In the genomic region with DNA sequence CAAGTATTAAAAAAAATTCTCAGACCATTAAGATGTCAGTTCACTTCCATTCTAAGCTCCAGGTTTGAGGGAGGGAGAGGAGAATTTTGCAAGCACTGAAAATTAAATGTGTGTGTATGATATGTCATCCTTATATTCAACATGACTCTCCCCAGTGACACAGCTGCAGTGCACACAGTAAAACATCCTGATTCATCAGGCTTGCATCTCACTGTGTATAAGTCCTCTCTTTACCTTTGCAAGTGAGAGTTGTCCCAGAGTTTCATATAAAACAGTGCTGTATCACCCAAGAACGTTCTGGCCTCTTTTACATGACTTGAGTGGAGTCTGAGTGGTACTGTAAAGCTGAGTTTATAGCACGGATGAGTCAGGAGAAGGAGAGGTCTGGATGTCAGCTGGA, we compare ENCODE assay signal across 29 cellular contexts. TPM values are rescaled to one million over a fixed set of nuclear protein-coding genes. Genes with fewer than 3 reads are reported as not detected.
"Had no signal": no experiment of that assay in that cellular context is flagged by ENCODE, and none has a peak within 500 bp of the region (broad histone marks: within the 10 kb centered on the region; RNA-seq: fewer than 3 reads in every experiment).

No MANE protein-coding gene starts in this region.

- DNase-seq: activated CD4-positive, alpha-beta T cell treated with anti-CD3 and anti-CD28 coated beads, Interleukin-2, amount 10 ng/mL, durations not matched to agents 24 days and 14 days; activated CD4-positive, CD25-positive, alpha-beta regulatory T cell; activated CD4-positive, CD25-positive, alpha-beta regulatory T cell treated with anti-CD3 and anti-CD28 coated beads, Interleukin-2, amount 50 U/mL, for 72 hours; activated CD8-positive, alpha-beta memory T cell treated with anti-CD3 and anti-CD28 coated beads, Interleukin-2, amount 10 ng/mL, durations not matched to agents 7 days and 5 days; activated CD8-positive, alpha-beta memory T cell treated with anti-CD3 and anti-CD28 coated beads, Interleukin-2, amount 50 U/mL, for 4 hours; activated CD8-positive, alpha-beta T cell treated with anti-CD3 and anti-CD28 coated beads, Interleukin-2, amount 10 ng/mL, durations not matched to agents 7 days and 5 days; activated effector memory CD4-positive, alpha-beta T cell treated with anti-CD3 and anti-CD28 coated beads, Interleukin-2, amount 50 U/mL, for 16 hours; activated naive CD8-positive, alpha-beta T cell treated with anti-CD3 and anti-CD28 coated beads, Interleukin-2, amount 10 ng/mL, durations not matched to agents 7 days and 5 days; activated T-cell treated with anti-CD3 and anti-CD28 coated beads, Interleukin-2, amount 50 U/mL, for 1 hour; activated T-cell treated with anti-CD3 and anti-CD28 coated beads, Interleukin-2, amount 50 U/mL, for 48 hours; cortex of kidney; dermis blood vessel endothelial cell; effector CD4-positive, alpha-beta T cell; effector memory CD8-positive, alpha-beta T cell; esophagus squamous epithelium; T-helper 2 cell had no signal

- H3K4me3 ChIP-seq: esophagus squamous epithelium had no signal

- H3K36me3 Mint-ChIP-seq: activated CD4-positive, alpha-beta memory T cell treated with anti-CD3 and anti-CD28 coated beads for 36 hours; activated CD8-positive, alpha-beta memory T cell treated with anti-CD3 and anti-CD28 coated beads, Interleukin-2, amount 10 ng/mL, durations not matched to agents 7 days and 5 days; activated naive CD4-positive, alpha-beta T cell treated with anti-CD3 and anti-CD28 coated beads, Interleukin-2, amount 50 U/mL, for 24 hours; activated naive CD8-positive, alpha-beta T cell treated with anti-CD3 and anti-CD28 coated beads, Interleukin-2, amount 10 ng/mL, durations not matched to agents 7 days and 5 days had no signal

- ATAC-seq: activated CD4-positive, alpha-beta T cell treated with anti-CD3 and anti-CD28 coated beads for 36 hours; activated CD8-positive, alpha-beta memory T cell treated with anti-CD3 and anti-CD28 coated beads, Interleukin-2, amount 10 ng/mL, durations not matched to agents 7 days and 5 days; activated CD8-positive, alpha-beta T cell treated with anti-CD3 and anti-CD28 coated beads, Interleukin-2, amount 10 ng/mL, durations not matched to agents 7 days and 5 days; effector memory CD8-positive, alpha-beta T cell had no signal

- H3K4me1 ChIP-seq: esophagus squamous epithelium had no signal

- H3K9me3 Mint-ChIP-seq: activated CD4-positive, alpha-beta T cell treated with anti-CD3 and anti-CD28 coated beads, Interleukin-2, amount 10 ng/mL, durations not matched to agents 24 days and 14 days; activated naive CD4-positive, alpha-beta T cell treated with anti-CD3 and anti-CD28 coated beads, Interleukin-2, amount 50 U/mL, for 24 hours; activated naive CD8-positive, alpha-beta T cell treated with anti-CD3 and anti-CD28 coated beads, Interleukin-2, amount 10 ng/mL, durations not matched to agents 7 days and 5 days; activated T-helper 1 cell treated with anti-CD3 and anti-CD28 coated beads, Interleukin-12 subunit alpha, Interleukin-12 subunit beta, Interleukin-2, Interleukin-4 antibody, amounts not matched to agents 30 ng/mL and 10 ng/mL and 1 ng/mL, durations not matched to agents 14 hours and 24 hours and 36 hours; activated T-helper 2 cell treated with anti-CD3 and anti-CD28 coated beads, Interferon-gamma antibody, Interleukin-2, Interleukin-4, amounts not matched to agents 10 μg/mL and 5 μg/mL and 100 μg/mL, durations not matched to agents 14 hours and 24 hours and 36 hours had no signal

- H3K27me3 ChIP-seq: brain microvascular endothelial cell had no signal

- H3K27ac Mint-ChIP-seq: activated CD4-positive, alpha-beta memory T cell treated with anti-CD3 and anti-CD28 coated beads for 36 hours; activated CD4-positive, alpha-beta T cell treated with anti-CD3 and anti-CD28 coated beads for 36 hours; activated CD4-positive, alpha-beta T cell treated with anti-CD3 and anti-CD28 coated beads, Interleukin-2, amount 10 ng/mL, durations not matched to agents 24 days and 14 days; activated CD8-positive, alpha-beta memory T cell treated with anti-CD3 and anti-CD28 coated beads, Interleukin-2, amount 10 ng/mL, durations not matched to agents 7 days and 5 days; activated CD8-positive, alpha-beta T cell treated with anti-CD3 and anti-CD28 coated beads, Interleukin-2, amount 10 ng/mL, durations not matched to agents 7 days and 5 days; activated naive CD4-positive, alpha-beta T cell treated with anti-CD3 and anti-CD28 coated beads for 36 hours; activated naive CD4-positive, alpha-beta T cell treated with anti-CD3 and anti-CD28 coated beads, Interleukin-2, amount 50 U/mL, for 24 hours; activated naive CD8-positive, alpha-beta T cell treated with anti-CD3 and anti-CD28 coated beads, Interleukin-2, amount 10 ng/mL, durations not matched to agents 7 days and 5 days; activated T-helper 1 cell treated with anti-CD3 and anti-CD28 coated beads, Interleukin-12 subunit alpha, Interleukin-12 subunit beta, Interleukin-2, Interleukin-4 antibody, amounts not matched to agents 30 ng/mL and 10 ng/mL and 1 ng/mL, durations not matched to agents 14 hours and 24 hours and 36 hours; activated T-helper 2 cell treated with anti-CD3 and anti-CD28 coated beads, Interferon-gamma antibody, Interleukin-2, Interleukin-4, amounts not matched to agents 10 μg/mL and 5 μg/mL and 100 μg/mL, durations not matched to agents 14 hours and 24 hours and 36 hours; effector memory CD8-positive, alpha-beta T cell had no signal

- H3K9me3 ChIP-seq: esophagus squamous epithelium had no signal

- H3K27ac ChIP-seq: brain microvascular endothelial cell, epithelial cell of prostate, esophagus squamous epithelium had no signal

- H3K4me3 Mint-ChIP-seq: activated CD4-positive, alpha-beta memory T cell treated with anti-CD3 and anti-CD28 coated beads for 36 hours; activated CD4-positive, alpha-beta T cell treated with anti-CD3 and anti-CD28 coated beads for 36 hours; activated CD4-positive, alpha-beta T cell treated with anti-CD3 and anti-CD28 coated beads, Interleukin-2, amount 10 ng/mL, durations not matched to agents 24 days and 14 days; activated CD8-positive, alpha-beta memory T cell treated with anti-CD3 and anti-CD28 coated beads, Interleukin-2, amount 10 ng/mL, durations not matched to agents 7 days and 5 days; activated CD8-positive, alpha-beta T cell treated with anti-CD3 and anti-CD28 coated beads, Interleukin-2, amount 10 ng/mL, durations not matched to agents 7 days and 5 days; activated naive CD4-positive, alpha-beta T cell treated with anti-CD3 and anti-CD28 coated beads for 36 hours; activated naive CD4-positive, alpha-beta T cell treated with anti-CD3 and anti-CD28 coated beads, Interleukin-2, amount 50 U/mL, for 24 hours; activated naive CD8-positive, alpha-beta T cell treated with anti-CD3 and anti-CD28 coated beads, Interleukin-2, amount 10 ng/mL, durations not matched to agents 7 days and 5 days; activated T-helper 1 cell treated with anti-CD3 and anti-CD28 coated beads, Interleukin-12 subunit alpha, Interleukin-12 subunit beta, Interleukin-2, Interleukin-4 antibody, amounts not matched to agents 30 ng/mL and 10 ng/mL and 1 ng/mL, durations not matched to agents 14 hours and 24 hours and 36 hours; effector memory CD8-positive, alpha-beta T cell had no signal

- H3K4me1 Mint-ChIP-seq: activated CD4-positive, alpha-beta T cell treated with anti-CD3 and anti-CD28 coated beads for 36 hours; activated CD4-positive, alpha-beta T cell treated with anti-CD3 and anti-CD28 coated beads, Interleukin-2, amount 10 ng/mL, durations not matched to agents 24 days and 14 days; activated CD8-positive, alpha-beta memory T cell treated with anti-CD3 and anti-CD28 coated beads, Interleukin-2, amount 10 ng/mL, durations not matched to agents 7 days and 5 days; activated naive CD4-positive, alpha-beta T cell treated with anti-CD3 and anti-CD28 coated beads, Interleukin-2, amount 50 U/mL, for 24 hours; activated naive CD8-positive, alpha-beta T cell treated with anti-CD3 and anti-CD28 coated beads, Interleukin-2, amount 10 ng/mL, durations not matched to agents 7 days and 5 days had no signal

- H3K36me3 ChIP-seq: brain microvascular endothelial cell, esophagus squamous epithelium had no signal

RNA-seq across cellular contexts. Expression of gene DMRT2, which starts 50.0 kb away (rescaled TPM):
- total RNA-seq: activated CD4-positive, alpha-beta T cell treated with anti-CD3 and anti-CD28 coated beads for 36 hours; activated CD8-positive, alpha-beta memory T cell treated with anti-CD3 and anti-CD28 coated beads for 36 hours; activated CD8-positive, alpha-beta memory T cell treated with anti-CD3 and anti-CD28 coated beads, Interleukin-2, amount 10 ng/mL, durations not matched to agents 7 days and 5 days; activated CD8-positive, alpha-beta T cell treated with anti-CD3 and anti-CD28 coated beads, Interleukin-2, amount 10 ng/mL, durations not matched to agents 7 days and 5 days; activated naive CD4-positive, alpha-beta T cell treated with anti-CD3 and anti-CD28 coated beads for 36 hours; activated naive CD8-positive, alpha-beta T cell treated with anti-CD3 and anti-CD28 coated beads, Interleukin-2, amount 10 ng/mL, durations not matched to agents 7 days and 5 days; chondrocyte; dermis blood vessel endothelial cell; fibroblast of lung; fibroblast of villous mesenchyme; frontal cortex had no signal
